In the genomic region with DNA sequence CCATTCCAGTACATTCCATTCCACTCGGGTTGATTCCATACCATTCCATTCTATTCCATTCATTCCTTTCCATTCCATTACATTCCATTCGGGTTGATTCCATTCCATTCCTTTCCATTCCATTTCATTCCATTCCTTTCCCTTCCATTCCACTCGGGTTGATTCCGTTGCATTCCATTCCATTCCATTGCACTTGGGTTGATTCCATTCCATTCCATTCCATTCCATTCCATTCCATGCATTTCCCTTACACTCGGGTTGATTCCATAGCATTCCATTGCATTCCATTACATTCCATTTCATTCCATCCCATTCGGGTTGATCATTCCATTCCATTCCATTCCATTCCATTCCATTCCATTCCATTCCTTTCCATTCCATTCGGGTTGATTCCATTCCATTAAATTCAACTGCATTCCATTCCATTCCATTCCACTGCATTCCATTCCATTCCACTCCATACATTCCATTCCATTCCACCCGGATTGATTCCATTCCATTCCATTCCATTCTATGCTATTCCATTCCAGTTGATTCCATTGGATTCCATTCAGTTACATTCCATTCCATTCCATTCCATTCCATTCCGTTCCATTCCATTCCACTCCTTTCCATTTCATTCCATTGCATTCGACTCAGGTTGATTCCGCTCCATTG, we compare ENCODE assay signal across 7 cellular contexts.
DNase-seq lines count a peak whose midpoint lies in the region; ATAC-seq and TF ChIP-seq lines count a peak whose summit lies in the region.
"Not testable (repeated sequence)": the region's sequence is repeated elsewhere in the genome, so short reads cannot be mapped to it uniquely, and the experiment has no call there.

No MANE protein-coding gene starts in this region.

- WGBS in prostate gland = 65% methylated on average over 11 of the region's 11 CpGs

- DNase-seq in amniotic epithelial cell (ENCODE audit: low read depth) (peak; percentile 16), medulla oblongata (ENCODE audit: extremely low spot score) (peak; percentile 24), prostate gland (ENCODE audit: low spot score) (peak; percentile 43)
- not testable (repeated sequence) for DNase-seq in endothelial cell (ENCODE audit: low spot score); glutamatergic neuron

- not testable (repeated sequence) for TF ChIP-seq POLR2A in prostate gland (IDR thresholded peaks at IDR 0.05)

- H3K4me1 ChIP-seq in prostate gland (replicated peaks) = not testable (repeated sequence)

- H3K27me3 Mint-ChIP-seq in endothelial cell (ENCODE audit: unreplicated experiment) = peaks cover 49% of the 10 kb centered on the region
- H3K27me3 Mint-ChIP-seq in glutamatergic neuron (ENCODE audit: unreplicated experiment) = peaks cover 47% of the 10 kb centered on the region

- ATAC-seq in GM18907 (IDR thresholded peaks at IDR 0.05; ENCODE audit: unreplicated experiment) = peak; percentile 15

- TF ChIP-seq CTCF in endothelial cell (IDR thresholded peaks at IDR 0.05; ENCODE audit: unreplicated experiment); glutamatergic neuron (IDR thresholded peaks at IDR 0.05; ENCODE audit: partially characterized antibody, unreplicated experiment); prostate gland (IDR thresholded peaks at IDR 0.05): not testable (repeated sequence)

- H3K36me3 Mint-ChIP-seq in endothelial cell (ENCODE audit: low read depth, unreplicated experiment) = peaks cover 55% of the 10 kb centered on the region
- H3K36me3 Mint-ChIP-seq in glutamatergic neuron (ENCODE audit: unreplicated experiment) = peaks cover 50% of the 10 kb centered on the region

- H3K4me1 Mint-ChIP-seq in endothelial cell (ENCODE audit: unreplicated experiment); glutamatergic neuron (ENCODE audit: low read depth, unreplicated experiment): not testable (repeated sequence)

- not testable (repeated sequence) for H3K4me3 ChIP-seq in prostate gland

- peaks cover 73% of the 10 kb centered on the region for H3K9me3 Mint-ChIP-seq in endothelial cell (ENCODE audit: unreplicated experiment)
- peaks cover 69% of the 10 kb centered on the region for H3K9me3 Mint-ChIP-seq in glutamatergic neuron (ENCODE audit: unreplicated experiment)

- intact Hi-C loops in prostate gland (cut with DNase I) = not testable (repeated sequence)

- not testable (repeated sequence) for H3K9me3 ChIP-seq in prostate gland

- not testable (repeated sequence) for H3K27ac ChIP-seq in prostate gland

- TF ChIP-seq RAD21 in Ishikawa (IDR thresholded peaks at IDR 0.05; ENCODE audit: low read depth) = not testable (repeated sequence)

- not testable (repeated sequence) for TF ChIP-seq EP300 in Ishikawa (IDR thresholded peaks at IDR 0.05; ENCODE audit: borderline replicate concordance)

- H3K27ac Mint-ChIP-seq in endothelial cell (ENCODE audit: unreplicated experiment) (peak overlapping the region; percentile 0), glutamatergic neuron (ENCODE audit: unreplicated experiment) (peak overlapping the region; percentile 0)

- peak overlapping the region; percentile 1 for H3K4me3 Mint-ChIP-seq in endothelial cell (ENCODE audit: unreplicated experiment)
- H3K4me3 Mint-ChIP-seq in glutamatergic neuron (ENCODE audit: unreplicated experiment) = not testable (repeated sequence)

- not testable (repeated sequence) for H3K36me3 ChIP-seq in prostate gland

- H3K27me3 ChIP-seq in prostate gland (replicated peaks; ENCODE audit: insufficient read depth) = not testable (repeated sequence)

TF ChIP-seq in Ishikawa, 13 proteins besides CTCF, POLR2A, EP300 and RAD21:
- TF ChIP-seq TEAD4 (IDR thresholded peaks at IDR 0.05) = 0 out of 2 replicates have a peak, but pooled peaks have one; percentile 14
